Comparison of ENCODE assay signal across 16 cellular contexts in the genomic region with DNA sequence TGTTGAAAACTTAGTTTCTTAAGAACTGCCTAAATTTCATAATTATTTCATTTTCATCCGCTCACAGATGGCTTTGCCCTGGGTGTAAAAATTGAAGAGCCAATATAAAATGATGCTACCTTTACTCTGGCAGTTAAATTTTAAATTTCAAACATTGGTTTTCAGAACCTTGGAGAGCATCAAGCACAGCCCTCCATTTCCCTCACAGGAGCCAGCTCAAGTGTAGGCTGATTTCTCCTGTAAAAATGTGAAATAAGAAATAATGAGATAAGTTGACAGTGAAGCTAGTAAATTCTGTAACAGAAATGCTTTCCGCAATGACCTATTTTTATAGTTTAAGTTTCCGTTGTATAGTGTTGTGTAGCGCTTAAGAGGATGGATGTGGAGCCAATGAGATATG. TPM values are rescaled to one million over a fixed set of nuclear protein-coding genes. Genes with fewer than 3 reads are reported as not detected.
DNase-seq lines count a peak whose midpoint lies in the region; ATAC-seq, FAIRE-seq and TF ChIP-seq lines count a peak whose summit lies in the region.
"Had no signal": no experiment of that assay in that cellular context is flagged by ENCODE, and none has a peak within 500 bp of the region (broad histone marks: within the 10 kb centered on the region; RNA-seq: fewer than 3 reads in every experiment).

No MANE protein-coding gene starts in this region.

- DNase-seq in AG08395 (ENCODE audit: low spot score) = peak; percentile 13
- no peak for DNase-seq in K562 (ENCODE audit: extremely low read depth in 1 of 4, low spot score in 3 of 4)
- no peak for DNase-seq in keratinocyte (ENCODE audit: low read depth, low spot score)
- no peak for DNase-seq in DMS53 (lab: John Stamatoyannopoulos, UW)
- DNase-seq in NCI-H524 (lab: John Stamatoyannopoulos, UW) = no peak
- DNase-seq in KG1 (lab: John Stamatoyannopoulos, UW) = no peak
- DNase-seq: activated CD4-positive, alpha-beta T cell treated with anti-CD3 and anti-CD28 coated beads, Interleukin-2, amount 50 U/mL, for 4 hours; activated T-cell treated with anti-CD3 and anti-CD28 coated beads, Interleukin-2, amount 50 U/mL, for 1 hour; CD8-positive, alpha-beta memory T cell; NCI-H187; NCI-H510A; stomach had no signal

- no peak overlapping the region for H2AFZ ChIP-seq in K562 (ENCODE audit: low read depth, low read length)
- no peak overlapping the region for H2AFZ ChIP-seq in keratinocyte (ENCODE audit: control insufficient read depth, low read length)

- CTCF ChIA-PET in K562 (lab: Yijun Ruan, JAX; ENCODE audit: low intra/inter-chr PET ratio) = no interaction called here

- TF ChIP-seq RAD21 in Ishikawa (IDR thresholded peaks at IDR 0.05; ENCODE audit: low read depth) (no peak), K562 (CRISPR knock-in tag; conservative IDR thresholded peaks at IDR 0.05 in 1 of 2, IDR thresholded peaks at IDR 0.05 in 1 of 2) (no peak)

- TF ChIP-seq EP300 in Ishikawa (IDR thresholded peaks at IDR 0.05; ENCODE audit: borderline replicate concordance) (no peak), K562 (IDR thresholded peaks at IDR 0.05; ENCODE audit: low read length) (no peak)

- FAIRE-seq in K562 (lab: Jason Lieb, UNC) (no peak), keratinocyte (lab: Jason Lieb, UNC) (peak; percentile 43)
- FAIRE-seq: GM12891 had no signal

- H3K9me3 ChIP-seq in K562 (replicated peaks; ENCODE audit: control insufficient read depth, insufficient read depth, low read depth, low read length) = no peaks in the 10 kb centered on the region
- H3K9me3 ChIP-seq in keratinocyte (ENCODE audit: control insufficient read depth, low read depth, low read length) = no peaks in the 10 kb centered on the region
- H3K9me3 ChIP-seq: stomach had no signal

- H3K4me3 ChIP-seq in K562 (no peak overlapping the region), keratinocyte (ENCODE audit: control insufficient read depth in 2 of 3, extremely low read depth in 1 of 3, insufficient read depth in 2 of 3, low read depth in 1 of 3, low read length in 3 of 3) (no peak overlapping the region)
- H3K4me3 ChIP-seq: SK-N-MC, stomach had no signal

- no peaks in the 10 kb centered on the region for H3K4me1 ChIP-seq in K562 (replicated peaks in 1 of 2; ENCODE audit: control insufficient read depth in 2 of 2, insufficient read depth in 2 of 2, low read length in 2 of 2)
- H3K4me1 ChIP-seq in keratinocyte (ENCODE audit: control insufficient read depth, extremely low read depth, insufficient read depth, low read length) = no peaks in the 10 kb centered on the region
- H3K4me1 ChIP-seq: stomach had no signal

- H3K9ac ChIP-seq in K562 (ENCODE audit: insufficient read depth in 1 of 2, low read depth in 2 of 2, low read length in 2 of 2) (no peak overlapping the region), keratinocyte (ENCODE audit: control insufficient read depth, extremely low read depth, insufficient read depth, low read length) (no peak overlapping the region)

- ATAC-seq in K562 (no peak), GM21786 (IDR thresholded peaks at IDR 0.05; ENCODE audit: unreplicated experiment) (no peak)

- intact Hi-C loops in K562 (cut with micrococcal nuclease) = no loop called here

- H3K4me2 ChIP-seq in K562 (ENCODE audit: insufficient read depth, low read length) (no peak overlapping the region), keratinocyte (ENCODE audit: control insufficient read depth, extremely low read depth, insufficient read depth, low read depth, low read length) (no peak overlapping the region)

- no peak for TF ChIP-seq POLR2A in K562 (conservative IDR thresholded peaks at IDR 0.05)

- 7% methylated on average over 4 of the region's 4 CpGs for WGBS in K562 (ENCODE audit: insufficient coverage, low coverage, missing lambda C conversion rate)

- POLR2A ChIA-PET in K562 (lab: Yijun Ruan, JAX) = interaction anchor here (0.6 to 1.2 kb wide), 3 partner anchors 22 to 296 kb away, joined by 3 read pairs; no protein-coding TSS in a partner anchor

- TF ChIP-seq CTCF in K562 (IDR thresholded peaks at IDR 0.05 in 2 of 3, conservative IDR thresholded peaks at IDR 0.05 in 1 of 3; ENCODE audit: insufficient read depth in 2 of 3, low read depth in 1 of 3, low read length in 3 of 3) (no peak), keratinocyte (optimal IDR thresholded peaks at IDR 0.05 in 1 of 3, IDR thresholded peaks at IDR 0.05 in 1 of 3, conservative IDR thresholded peaks at IDR 0.05 in 1 of 3; ENCODE audit: extremely low read depth in 1 of 3, insufficient read depth in 2 of 3, low read length in 3 of 3) (no peak)

- H3K36me3 ChIP-seq in K562 (ENCODE audit: control insufficient read depth, insufficient read depth, low read length) (no peaks in the 10 kb centered on the region), keratinocyte (ENCODE audit: control insufficient read depth in 2 of 2, extremely low read depth in 1 of 2, insufficient read depth in 2 of 2, low read length in 2 of 2) (no peaks in the 10 kb centered on the region)
- H3K36me3 ChIP-seq: stomach had no signal

- H3K27ac ChIP-seq in K562 (ENCODE audit: extremely low read depth, low read depth, low read length) (no peak overlapping the region), keratinocyte (ENCODE audit: control insufficient read depth, insufficient read depth, low read length) (no peak overlapping the region)
- H3K27ac ChIP-seq: SK-N-MC, stomach had no signal

- H3K79me2 ChIP-seq in K562 (ENCODE audit: control insufficient read depth, insufficient read depth, low read length) (no peaks in the 10 kb centered on the region), keratinocyte (ENCODE audit: control insufficient read depth, insufficient read depth, low read length) (no peaks in the 10 kb centered on the region)

- H3K27me3 ChIP-seq in K562 (ENCODE audit: control insufficient read depth in 2 of 2, insufficient read depth in 2 of 2, low read length in 2 of 2) (peaks cover 3 to 4% of the 10 kb centered on the region in 2 experiments; a peak in 3 of 5 replicates), keratinocyte (ENCODE audit: control insufficient read depth, extremely low read depth, insufficient read depth, low read length) (no peaks in the 10 kb centered on the region)
- H3K27me3 ChIP-seq: stomach had no signal

- H4K20me1 ChIP-seq in K562 (replicated peaks; ENCODE audit: control insufficient read depth, insufficient read depth, low read length) (no peaks in the 10 kb centered on the region), keratinocyte (ENCODE audit: control insufficient read depth, extremely low read depth, insufficient read depth, low read length) (no peaks in the 10 kb centered on the region)

- no TSS peak for BruUV-seq in K562 (replicated peaks; lab: Mats Ljungman, UMichigan)

- H3K9me1 ChIP-seq in K562 (ENCODE audit: control insufficient read depth, insufficient read depth, low read length) (no peaks in the 10 kb centered on the region), keratinocyte (ENCODE audit: control insufficient read depth, extremely low read depth, insufficient read depth, low read length) (no peaks in the 10 kb centered on the region)

- in situ Hi-C loops in K562 (cut with MboI) = no loop called here

- dilution Hi-C loops in keratinocyte (cut with MboI; ENCODE audit: extremely low pct_ligation_motif_present, low sequenced_read_pairs) = no loop called here

TF ChIP-seq in Ishikawa, 13 proteins besides CTCF, POLR2A, EP300 and RAD21 (continues in another document):
- TF ChIP-seq CREB1 (IDR thresholded peaks at IDR 0.05; ENCODE audit: low read depth) (no peak), NFIC (IDR thresholded peaks at IDR 0.05) (no peak)

TF ChIP-seq in K562, 482 proteins besides CTCF, POLR2A, EP300 and RAD21 (continues in another document):
- TF ChIP-seq, protein P1, sequence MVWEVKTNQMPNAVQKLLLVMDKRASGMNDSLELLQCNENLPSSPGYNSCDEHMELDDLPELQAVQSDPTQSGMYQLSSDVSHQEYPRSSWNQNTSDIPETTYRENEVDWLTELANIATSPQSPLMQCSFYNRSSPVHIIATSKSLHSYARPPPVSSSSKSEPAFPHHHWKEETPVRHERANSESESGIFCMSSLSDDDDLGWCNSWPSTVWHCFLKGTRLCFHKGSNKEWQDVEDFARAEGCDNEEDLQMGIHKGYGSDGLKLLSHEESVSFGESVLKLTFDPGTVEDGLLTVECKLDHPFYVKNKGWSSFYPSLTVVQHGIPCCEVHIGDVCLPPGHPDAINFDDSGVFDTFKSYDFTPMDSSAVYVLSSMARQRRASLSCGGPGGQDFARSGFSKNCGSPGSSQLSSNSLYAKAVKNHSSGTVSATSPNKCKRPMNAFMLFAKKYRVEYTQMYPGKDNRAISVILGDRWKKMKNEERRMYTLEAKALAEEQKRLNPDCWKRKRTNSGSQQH (CRISPR knock-in tag; IDR thresholded peaks at IDR 0.05) = no peak
- TF ChIP-seq NCOA4 (IDR thresholded peaks at IDR 0.05; ENCODE audit: partially characterized antibody) = no peak

RNA-seq across cellular contexts. Expression of a gene that starts 53.9 kb away (rescaled TPM):
- 0.32 and 1.2 TPM in 2 replicates for total RNA-seq in K562 (2011; cell fraction: chromatin; rRNA removed; ENCODE audit: low replicate concordance)
- 0.13 and 0.17 TPM in 2 replicates for total RNA-seq in K562 (2011; cell fraction: nucleolus; rRNA removed)
- 0.59 and 2.4 TPM in 2 replicates for total RNA-seq in K562 (2011; cell fraction: nucleoplasm; rRNA removed)
- under 0.01 and 0.18 TPM in 2 replicates for total RNA-seq in K562 (2014; rRNA removed)
- total RNA-seq in K562 (2014; rRNA removed; fragmentation: Illumina TruSeq; extraction: Trizol) = 0.22 and 0.36 TPM in 2 replicates
- total RNA-seq in K562 (2015; rRNA removed; fragmentation: Illumina TruSeq; extraction: Trizol) = 0.04 and 0.18 TPM in 2 replicates
- 0.31 TPM in 2 replicates for total RNA-seq in K562 (2021)
- 0.14 and 0.54 TPM in 2 replicates for polyA plus RNA-seq in K562 (2011; rRNA removed)
- polyA plus RNA-seq in K562 (2011; cell fraction: cytosol; rRNA removed) = 0.10 and 0.18 TPM in 2 replicates
- polyA plus RNA-seq in K562 (2011; cell fraction: nucleus; rRNA removed) = 0.21 and 0.46 TPM in 2 replicates
- polyA plus RNA-seq in K562 (2012) = 0.15 and 0.22 TPM in 2 replicates
- 0.12 and 0.22 TPM in 2 replicates for polyA plus RNA-seq in K562 (2014; fragmentation: Illumina TruSeq; extraction: Trizol)
- under 1 TPM in 1 of 2 experiments, not detected in 1; 0.04 TPM for polyA plus RNA-seq in K562 (2014; fragmentation: Nextera tagmentation; extraction: Ambion mirVana)
- 0.04 TPM in 2 replicates for polyA plus RNA-seq in K562 (2014; rRNA removed)
- polyA minus RNA-seq in K562 (2011; rRNA and poly(A)+ RNA removed) = 0.48 and 0.84 TPM in 2 replicates
- 0.27 and 0.29 TPM in 2 replicates for polyA minus RNA-seq in K562 (2011; cell fraction: cytosol; rRNA and poly(A)+ RNA removed)
- polyA minus RNA-seq in K562 (2011; cell fraction: nucleus; rRNA and poly(A)+ RNA removed) = 0.11 and 0.81 TPM in 2 replicates
- polyA plus RNA-seq in keratinocyte = 2.7 to 4.2 TPM (median 2.9 TPM) in 3 replicates
- 4.9 TPM for polyA plus RNA-seq in keratinocyte (2011; ENCODE audit: low read depth)
- 3.9 and 6.2 TPM in 2 replicates for polyA plus RNA-seq in keratinocyte (2011; cell fraction: cytosol; rRNA removed)
- 3.6 and 4.1 TPM in 2 replicates for polyA plus RNA-seq in keratinocyte (2011; cell fraction: nucleus; rRNA removed)
- 1.2 and 4.5 TPM in 2 replicates for polyA plus RNA-seq in keratinocyte (2012; ENCODE audit: low replicate concordance)
- polyA minus RNA-seq in keratinocyte = 3.0 to 3.5 TPM (median 3.3 TPM) in 3 replicates
- 3.8 TPM for polyA minus RNA-seq in keratinocyte (2011; cell fraction: cytosol; rRNA and poly(A)+ RNA removed)
- 3.9 and 7.4 TPM in 2 replicates for polyA minus RNA-seq in keratinocyte (2011; cell fraction: nucleus; rRNA and poly(A)+ RNA removed)
